In the genomic region with DNA sequence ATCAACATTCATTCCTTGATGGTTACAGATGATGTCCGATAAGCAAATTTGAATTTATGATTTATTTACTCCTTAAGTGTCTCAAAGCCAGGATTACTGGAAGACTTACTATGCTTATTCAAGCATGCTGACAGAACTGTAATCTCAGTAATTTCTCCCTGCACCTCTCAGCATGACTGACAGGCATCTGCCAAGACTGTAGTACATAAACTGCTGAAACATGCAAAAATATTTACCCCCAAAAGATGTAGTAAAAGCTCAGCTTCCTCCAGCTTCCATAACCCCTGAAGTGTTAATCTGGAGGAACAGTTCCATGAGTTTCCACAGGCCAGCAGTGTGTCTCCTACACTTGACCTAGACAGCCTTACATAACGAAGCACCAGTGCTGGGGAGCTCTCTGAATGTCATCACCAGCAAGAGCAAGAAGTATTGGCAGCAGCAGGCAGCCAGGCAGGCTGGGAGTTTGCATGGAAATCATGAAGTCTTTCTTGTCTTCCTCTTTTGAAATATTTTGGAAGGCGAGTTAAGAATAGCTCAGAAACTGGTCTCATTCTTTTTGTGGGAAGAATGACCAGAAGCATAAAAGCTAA, we compare ENCODE assay signal across 1 cellular context.
TF ChIP-seq lines count a peak whose summit lies in the region.

No MANE protein-coding gene starts in this region.

TF ChIP-seq in HEK293T, 16 proteins besides CTCF, POLR2A, EP300 and RAD21:
- TF ChIP-seq HDGF (IDR thresholded peaks at IDR 0.05; ENCODE audit: borderline replicate concordance) (no peak), TARDBP (IDR thresholded peaks at IDR 0.05) (no peak), FOXM1 (IDR thresholded peaks at IDR 0.05; ENCODE audit: borderline replicate concordance) (no peak), FOXA1 (IDR thresholded peaks at IDR 0.05) (no peak), NFRKB (IDR thresholded peaks at IDR 0.05) (no peak)
- TF ChIP-seq, protein P1, sequence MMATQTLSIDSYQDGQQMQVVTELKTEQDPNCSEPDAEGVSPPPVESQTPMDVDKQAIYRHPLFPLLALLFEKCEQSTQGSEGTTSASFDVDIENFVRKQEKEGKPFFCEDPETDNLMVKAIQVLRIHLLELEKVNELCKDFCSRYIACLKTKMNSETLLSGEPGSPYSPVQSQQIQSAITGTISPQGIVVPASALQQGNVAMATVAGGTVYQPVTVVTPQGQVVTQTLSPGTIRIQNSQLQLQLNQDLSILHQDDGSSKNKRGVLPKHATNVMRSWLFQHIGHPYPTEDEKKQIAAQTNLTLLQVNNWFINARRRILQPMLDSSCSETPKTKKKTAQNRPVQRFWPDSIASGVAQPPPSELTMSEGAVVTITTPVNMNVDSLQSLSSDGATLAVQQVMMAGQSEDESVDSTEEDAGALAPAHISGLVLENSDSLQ (IDR thresholded peaks at IDR 0.05) = peak; percentile 34; the same call in 1 of the 2 replicates
